In genomic region chr15:63071288-63071909, GRCh38 we compare ENCODE assay signal across 26 cellular contexts. TPM values are rescaled to one million over a fixed set of nuclear protein-coding genes. Genes with fewer than 3 reads are reported as not detected.
DNase-seq lines count a peak whose midpoint lies in the region; ATAC-seq and TF ChIP-seq lines count a peak whose summit lies in the region.
"Had no signal": no experiment of that assay in that cellular context is flagged by ENCODE, and none has a peak within 500 bp of the region (broad histone marks: within the 10 kb centered on the region; RNA-seq: fewer than 3 reads in every experiment).

No MANE protein-coding gene starts in this region.

- no peak overlapping the region for H3K9ac ChIP-seq in HCT116 (ENCODE audit: low read length)

- H4K20me1 ChIP-seq in HCT116 (ENCODE audit: insufficient read depth): no peaks in the 10 kb centered on the region

- no peaks in the 10 kb centered on the region for H3K79me2 ChIP-seq in HCT116 (ENCODE audit: insufficient read depth, low read length)

- intact Hi-C loops in HCT116 (cut with micrococcal nuclease): no loop called here
- intact Hi-C loops in sigmoid colon (cut with DNase I): no loop called here
- intact Hi-C loops in upper lobe of right lung (cut with DNase I): no loop called here

- ATAC-seq in HCT116 (no peak), WTC11 (no peak), gastroesophageal sphincter (no peak), upper lobe of right lung (no peak), HG02571 (IDR thresholded peaks at IDR 0.05; ENCODE audit: unreplicated experiment) (no peak)
- ATAC-seq: heart right ventricle; psoas muscle; stimulated activated memory B cell treated with anti-CD40 and anti-IgM and Interleukin-4, amounts not matched to agents 10 μg/mL and 1 μg/mL and 100 μg/mL, for 72 hours had no signal

- POLR2A ChIA-PET in HCT116 (lab: Charles Lee) (no interaction called here), WTC11 (lab: Charles Lee) (no interaction called here)

- H3K27me3 ChIP-seq in HCT116 (ENCODE audit: insufficient read depth, low read length) (no peaks in the 10 kb centered on the region), gastroesophageal sphincter (no peaks in the 10 kb centered on the region), sigmoid colon (no peaks in the 10 kb centered on the region), upper lobe of right lung (no peaks in the 10 kb centered on the region)
- H3K27me3 ChIP-seq: heart right ventricle had no signal

- CTCF ChIA-PET in HCT116 (lab: Charles Lee): no interaction called here
- CTCF ChIA-PET in WTC11 (lab: Charles Lee): no interaction called here

- TSS peak; percentile 64 for BruUV-seq in HCT116 (replicated peaks; lab: Mats Ljungman, UMichigan)

- TF ChIP-seq POLR2A in HCT116 (IDR thresholded peaks at IDR 0.05; ENCODE audit: borderline replicate concordance, extremely low read depth, insufficient read depth, insufficient read length): no peak
- no peak for TF ChIP-seq POLR2A in gastroesophageal sphincter (IDR thresholded peaks at IDR 0.05)
- TF ChIP-seq POLR2A in sigmoid colon (IDR thresholded peaks at IDR 0.05): no peak

- H3K27me3 Mint-ChIP-seq in WTC11 (ENCODE audit: low read depth): no peaks in the 10 kb centered on the region
- H3K27me3 Mint-ChIP-seq: activated naive CD8-positive, alpha-beta T cell treated with anti-CD3 and anti-CD28 coated beads for 36 hours; CD8-positive, alpha-beta memory T cell; stimulated activated memory B cell treated with anti-CD40 and anti-IgM and Interleukin-4, amounts not matched to agents 10 μg/mL and 1 μg/mL and 100 μg/mL, for 72 hours had no signal

- no peak overlapping the region for H2AFZ ChIP-seq in HCT116 (ENCODE audit: low read depth, low read length, poor library complexity, severe bottlenecking)

- TF ChIP-seq CTCF in HCT116 (IDR thresholded peaks at IDR 0.05 in 2 of 3, conservative IDR thresholded peaks at IDR 0.05 in 1 of 3; ENCODE audit: borderline replicate concordance in 1 of 3, insufficient read depth in 1 of 3, low read depth in 2 of 3, low read length in 2 of 3) (no peak), WTC11 (IDR thresholded peaks at IDR 0.05) (no peak), gastroesophageal sphincter (IDR thresholded peaks at IDR 0.05) (no peak), sigmoid colon (IDR thresholded peaks at IDR 0.05) (no peak), upper lobe of right lung (IDR thresholded peaks at IDR 0.05) (no peak)

- H3K9me3 Mint-ChIP-seq in WTC11: no peaks in the 10 kb centered on the region
- H3K9me3 Mint-ChIP-seq: activated naive CD8-positive, alpha-beta T cell treated with anti-CD3 and anti-CD28 coated beads for 36 hours; CD8-positive, alpha-beta memory T cell; IgD-negative memory B cell; stimulated activated memory B cell treated with anti-CD40 and anti-IgM and Interleukin-4, amounts not matched to agents 10 μg/mL and 1 μg/mL and 100 μg/mL, for 72 hours; T-helper 2 cell treated with Interferon-gamma antibody and Interleukin-4, amounts not matched to agents 5 μg/mL and 100 μg/mL, for 36 hours had no signal

- H3K9me3 ChIP-seq in HCT116 (ENCODE audit: control insufficient read depth in 1 of 2, insufficient read depth in 1 of 2, low read depth in 1 of 2, low read length in 2 of 2) (no peaks in the 10 kb centered on the region), gastroesophageal sphincter (no peaks in the 10 kb centered on the region), sigmoid colon (no peaks in the 10 kb centered on the region), upper lobe of right lung (no peaks in the 10 kb centered on the region)
- H3K9me3 ChIP-seq: heart right ventricle, left ventricle myocardium inferior, psoas muscle had no signal

- TF ChIP-seq EP300 in gastroesophageal sphincter (IDR thresholded peaks at IDR 0.05) (no peak), sigmoid colon (IDR thresholded peaks at IDR 0.05) (no peak)

- no peak overlapping the region for H3K4me3 Mint-ChIP-seq in WTC11
- H3K4me3 Mint-ChIP-seq: activated naive CD8-positive, alpha-beta T cell treated with anti-CD3 and anti-CD28 coated beads for 36 hours; brain; CD8-positive, alpha-beta memory T cell; IgD-negative memory B cell; stimulated activated memory B cell treated with anti-CD40 and anti-IgM and Interleukin-4, amounts not matched to agents 10 μg/mL and 1 μg/mL and 100 μg/mL, for 72 hours; T-helper 2 cell treated with Interferon-gamma antibody and Interleukin-4, amounts not matched to agents 5 μg/mL and 100 μg/mL, for 36 hours had no signal

- DNase-seq in HCT116 (ENCODE audit: low read depth, low spot score) (no peak), WTC11 (ENCODE audit: low spot score) (no peak), sigmoid colon (no peak), upper lobe of right lung (no peak), GM19238 (ENCODE audit: insufficient read length, low spot score) (no peak)
- no peak for DNase-seq in activated naive CD4-positive, alpha-beta T cell treated with anti-CD3 and anti-CD28 coated beads, Interleukin-2, amount 50 U/mL, for 16 hours
- DNase-seq: activated CD4-positive, alpha-beta T cell treated with anti-CD3 and anti-CD28 coated beads, Interleukin-2, amount 50 U/mL, for 1 hour; activated naive CD8-positive, alpha-beta T cell treated with anti-CD3 and anti-CD28 coated beads for 36 hours; AML-193; CD8-positive, alpha-beta memory T cell; DMS79; heart right ventricle; left ventricle myocardium inferior; NCI-H1436; NCI-H524; psoas muscle; small intestine had no signal

- whole genome bisulfite sequencing in gastroesophageal sphincter (ENCODE audit: low coverage in 1 of 2), 2 donors: 37 to 52% methylated on average over 6 to 8 of the region's 8 CpGs
- 73 to 82% methylated on average over 8 of the region's 8 CpGs for WGBS in sigmoid colon, 2 donors

- H3K4me3 ChIP-seq in HCT116 (replicated peaks in 1 of 2; ENCODE audit: low read depth in 1 of 2, low read length in 2 of 2) (no peak overlapping the region), gastroesophageal sphincter (no peak overlapping the region), sigmoid colon (no peak overlapping the region), upper lobe of right lung (no peak overlapping the region)
- H3K4me3 ChIP-seq: coronary artery, heart right ventricle, left ventricle myocardium inferior, psoas muscle had no signal

- H3K36me3 ChIP-seq in HCT116 (ENCODE audit: control insufficient read depth in 1 of 2, insufficient read depth in 2 of 2, low read length in 2 of 2): no peaks in the 10 kb centered on the region
- peaks cover 4 to 50% of the 10 kb centered on the region in 2 donors for H3K36me3 ChIP-seq in gastroesophageal sphincter
- peaks cover 15 to 56% (median 36%) of the 10 kb centered on the region in 4 donors for H3K36me3 ChIP-seq in sigmoid colon
- peaks cover 57% of the 10 kb centered on the region for H3K36me3 ChIP-seq in upper lobe of right lung

- RAD21 ChIA-PET in HCT116 (lab: Charles Lee; ENCODE audit: low non-redundant PET in 1 of 2, low total read pairs in 2 of 2, uncharacterized antibody in 2 of 2, unreplicated experiment in 2 of 2): no interaction called here

- no peak for TF ChIP-seq RAD21 in HCT116 (IDR thresholded peaks at IDR 0.05; ENCODE audit: low read depth)

- H3K4me1 ChIP-seq in HCT116 (ENCODE audit: control insufficient read depth in 1 of 2, insufficient read depth in 2 of 2, low read length in 2 of 2): no peaks in the 10 kb centered on the region
- peaks cover 17 to 99% (median 29%) of the 10 kb centered on the region in 3 donors for H3K4me1 ChIP-seq in gastroesophageal sphincter
- H3K4me1 ChIP-seq in sigmoid colon: peaks cover 2 to 85% (median 59%) of the 10 kb centered on the region in 4 donors
- H3K4me1 ChIP-seq in upper lobe of right lung: peaks cover 10% of the 10 kb centered on the region

- peaks cover 45% of the 10 kb centered on the region for H3K36me3 Mint-ChIP-seq in WTC11
- H3K36me3 Mint-ChIP-seq: activated naive CD8-positive, alpha-beta T cell treated with anti-CD3 and anti-CD28 coated beads for 36 hours had no signal

- H3K4me1 Mint-ChIP-seq in WTC11: peaks cover 44% of the 10 kb centered on the region
- H3K4me1 Mint-ChIP-seq: stimulated activated memory B cell treated with anti-CD40 and anti-IgM and Interleukin-4, amounts not matched to agents 10 μg/mL and 1 μg/mL and 100 μg/mL, for 72 hours had no signal

- no peaks in the 10 kb centered on the region for H3K9me2 ChIP-seq in HCT116 (ENCODE audit: insufficient read depth)

- no peak overlapping the region for H3K4me2 ChIP-seq in HCT116 (ENCODE audit: low read length)

- H3K27ac ChIP-seq in HCT116 (ENCODE audit: low read depth, low read length) (no peak overlapping the region), gastroesophageal sphincter (peak overlapping the region; percentile 83 to 98 (median 94)), sigmoid colon (peak overlapping the region; percentile 73 to 99 (median 98)), upper lobe of right lung (no peak overlapping the region)
- H3K27ac ChIP-seq: psoas muscle, RWPE1, VCaP had no signal

- H3K27ac Mint-ChIP-seq in WTC11: peak overlapping the region; percentile 10
- H3K27ac Mint-ChIP-seq: activated naive CD8-positive, alpha-beta T cell treated with anti-CD3 and anti-CD28 coated beads for 36 hours; IgD-negative memory B cell; stimulated activated memory B cell treated with anti-CD40 and anti-IgM and Interleukin-4, amounts not matched to agents 10 μg/mL and 1 μg/mL and 100 μg/mL, for 72 hours; T-helper 2 cell treated with Interferon-gamma antibody and Interleukin-4, amounts not matched to agents 5 μg/mL and 100 μg/mL, for 36 hours had no signal

TF ChIP-seq in HCT116, 20 proteins besides CTCF, POLR2A, EP300 and RAD21 (continues in another document):
- no peak for TF ChIP-seq JUND (IDR thresholded peaks at IDR 0.05)
- TF ChIP-seq TCF7L2 (IDR thresholded peaks at IDR 0.05; ENCODE audit: borderline replicate concordance, extremely low read depth, insufficient read depth, insufficient read length): no peak
- no peak for TF ChIP-seq ZFX (IDR thresholded peaks at IDR 0.05)
- no peak for TF ChIP-seq EGR1 (IDR thresholded peaks at IDR 0.05; ENCODE audit: low read depth)
- no peak for TF ChIP-seq SP1 (IDR thresholded peaks at IDR 0.05; ENCODE audit: low read depth)

RNA-seq across cellular contexts. Expression of gene TPM1, which starts 28.9 kb away (rescaled TPM):
- total RNA-seq in HCT116 (2021; ENCODE audit: unreplicated experiment) (22.5 TPM), WTC11 (2021) (370 to 421 TPM (median 382 TPM) in 3 replicates), gastroesophageal sphincter (1,000 to 10,000 TPM; 3,599 to 7,152 (median 6,397) TPM), sigmoid colon (1,000 to 10,000 TPM; 2,634 to 4,179 (median 3,850) TPM), upper lobe of right lung (229 TPM)
- polyA plus RNA-seq in HCT116 (2012): 21.6 and 27.5 TPM in 2 replicates
- 100 to 1,000 TPM; 438 to 950 (median 563) TPM for polyA plus RNA-seq in sigmoid colon

RNA-seq across cellular contexts. Expression of gene LACTB, which starts 50.3 kb away (rescaled TPM):
- total RNA-seq in HCT116 (2021; ENCODE audit: unreplicated experiment) (7.6 TPM), WTC11 (2021) (14.9 to 17.2 TPM (median 14.9 TPM) in 3 replicates), gastroesophageal sphincter (10 to 100 TPM; 15.6 to 20.8 (median 17.3) TPM), sigmoid colon (10 to 100 TPM in 1 of 4 donors, 1 to 10 TPM in 3; 7.2 to 11.2 (median 8.4) TPM), upper lobe of right lung (24.8 TPM)
- 2.8 and 4.4 TPM in 2 replicates for polyA plus RNA-seq in HCT116 (2012)
- polyA plus RNA-seq in sigmoid colon: 10 to 100 TPM; 14.9 to 32.4 (median 21.6) TPM

Comparison
In these comparisons a context has a peak if more than half of its experiments do, and no peak if none do; other contexts are left out.
1. H3K27ac ChIP-seq: peak in gastroesophageal sphincter (4 of 4) and sigmoid colon (4 of 4); none in HCT116 (single experiment) and upper lobe of right lung (single experiment).